ENCODE assay signal across 7 cellular contexts in the genomic region with DNA sequence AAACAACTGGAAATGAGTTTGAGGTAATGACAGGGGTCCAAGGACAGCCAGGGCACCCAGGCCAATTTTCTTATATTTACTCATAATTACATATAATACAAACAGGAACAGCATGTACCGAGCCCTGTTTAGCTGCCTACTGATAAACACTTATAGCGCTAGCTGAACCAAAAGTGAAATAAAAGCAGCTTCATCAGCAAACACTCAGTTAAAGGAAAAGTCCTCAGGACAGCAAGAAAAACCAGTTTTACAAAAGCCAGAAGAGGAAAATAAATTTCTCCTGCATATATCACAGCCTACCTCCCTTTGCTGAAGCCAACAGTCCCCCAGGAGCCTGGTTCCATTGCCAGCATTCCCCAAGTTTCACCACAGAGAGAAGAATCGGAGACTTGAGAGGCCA. TPM values are rescaled to one million over a fixed set of nuclear protein-coding genes. Genes with fewer than 3 reads are reported as not detected.
"Had no signal": no experiment of that assay in that cellular context is flagged by ENCODE, and none has a peak within 500 bp of the region (broad histone marks: within the 10 kb centered on the region; RNA-seq: fewer than 3 reads in every experiment).

No MANE protein-coding gene starts in this region.

RNA-seq across cellular contexts. Expression of a gene that starts 49.8 kb away (rescaled TPM):
- total RNA-seq: GM23248, GM23338, H1, H4, H7, H9, HFFc6 had no signal
